In genomic region chr13:78608254-78608704, GRCh38 we compare ENCODE assay signal across 10 cellular contexts. TPM values are rescaled to one million over a fixed set of nuclear protein-coding genes. Genes with fewer than 3 reads are reported as not detected.
DNase-seq lines count a peak whose midpoint lies in the region; ATAC-seq and TF ChIP-seq lines count a peak whose summit lies in the region.
"Had no signal": no experiment of that assay in that cellular context is flagged by ENCODE, and none has a peak within 500 bp of the region (broad histone marks: within the 10 kb centered on the region; RNA-seq: fewer than 3 reads in every experiment).

No MANE protein-coding gene starts in this region.

- H3K36me3 Mint-ChIP-seq in CD4-positive, alpha-beta T cell (ENCODE audit: low read depth): no peaks in the 10 kb centered on the region
- H3K36me3 Mint-ChIP-seq in IgD-negative memory B cell: peaks cover 1% of the 10 kb centered on the region

- peaks cover 72% of the 10 kb centered on the region for H3K27me3 Mint-ChIP-seq in CD4-positive, alpha-beta T cell
- H3K27me3 Mint-ChIP-seq in IgD-negative memory B cell: peaks cover 61% of the 10 kb centered on the region

- TF ChIP-seq CTCF in CD4-positive, alpha-beta T cell (IDR thresholded peaks at IDR 0.05): no peak
- TF ChIP-seq CTCF in epithelial cell of esophagus (IDR thresholded peaks at IDR 0.05; ENCODE audit: insufficient read depth, low read depth, low read length, missing control alignments): no peak
- TF ChIP-seq CTCF in osteoblast (IDR thresholded peaks at IDR 0.05; ENCODE audit: extremely low read depth, low read depth, low read length): no peak

- peak overlapping the region; percentile 76 for H3K4me2 ChIP-seq in osteoblast (ENCODE audit: insufficient read depth, low read length)

- no peak overlapping the region for H3K27ac Mint-ChIP-seq in CD4-positive, alpha-beta T cell
- H3K27ac Mint-ChIP-seq in IgD-negative memory B cell: peak overlapping the region; percentile 26 to 71 (median 64)

- peaks cover 8% of the 10 kb centered on the region for H4K20me1 ChIP-seq in osteoblast (ENCODE audit: insufficient read depth, low read length)

- H3K4me1 Mint-ChIP-seq in CD4-positive, alpha-beta T cell (ENCODE audit: low read depth): peaks cover 33% of the 10 kb centered on the region
- peaks cover 8 to 33% (median 20%) of the 10 kb centered on the region in 3 donors for H3K4me1 Mint-ChIP-seq in IgD-negative memory B cell

- peak overlapping the region; percentile 41 for H3K4me3 ChIP-seq in epithelial cell of esophagus (ENCODE audit: low read length)
- peak overlapping the region; percentile 66 for H3K4me3 ChIP-seq in osteoblast (ENCODE audit: insufficient read depth, low read length)
- H3K4me3 ChIP-seq: SJSA1 had no signal

- ATAC-seq in CD4-positive, alpha-beta T cell (ENCODE audit: poor library complexity): no peak
- no peak for ATAC-seq in HG02759 (IDR thresholded peaks at IDR 0.05; ENCODE audit: unreplicated experiment)

- no peak overlapping the region for H2AFZ ChIP-seq in osteoblast (ENCODE audit: low read length)

- peaks cover 7% of the 10 kb centered on the region for H3K4me1 ChIP-seq in osteoblast (ENCODE audit: insufficient read depth, low read length)

- no peak overlapping the region for H3K27ac ChIP-seq in CD4-positive, alpha-beta T cell (ENCODE audit: low read depth, low read length)
- no peak overlapping the region for H3K27ac ChIP-seq in osteoblast (ENCODE audit: low read depth, low read length)
- H3K27ac ChIP-seq: SJSA1 had no signal

- CTCF ChIA-PET in CD4-positive, alpha-beta T cell (lab: Charles Lee): no interaction called here

- no peaks in the 10 kb centered on the region for H3K36me3 ChIP-seq in osteoblast (ENCODE audit: insufficient read depth, low read length)
- H3K36me3 ChIP-seq: SJSA1 had no signal

- H3K9me3 Mint-ChIP-seq in CD4-positive, alpha-beta T cell: no peaks in the 10 kb centered on the region
- peaks cover 0 to 12% (median 0%) of the 10 kb centered on the region in 3 donors for H3K9me3 Mint-ChIP-seq in IgD-negative memory B cell

- peaks cover 71% of the 10 kb centered on the region for H3K27me3 ChIP-seq in CD4-positive, alpha-beta T cell (ENCODE audit: control insufficient read depth, insufficient read depth, low read length)
- peaks cover 80% of the 10 kb centered on the region for H3K27me3 ChIP-seq in osteoblast (ENCODE audit: insufficient read depth, low read length)

- no peak for DNase-seq in CD4-positive, alpha-beta T cell
- DNase-seq in epithelial cell of esophagus (ENCODE audit: low read depth) (no peak), osteoblast (ENCODE audit: insufficient read length, low spot score, missing footprints) (no peak), NCI-H524 treated with DMSO at 0.1 percent for 48 hours (lab: John Stamatoyannopoulos, UW) (no peak)
- DNase-seq in stimulated activated CD4-positive, alpha-beta T cell treated with anti-CD3 and anti-CD28 coated beads, Interleukin-2, amount 100 ng/mL, for 48 hours: no peak
- DNase-seq in effector CD4-positive, alpha-beta T cell: no peak
- DNase-seq: Kasumi-1 had no signal

- no peaks in the 10 kb centered on the region for H3K79me2 ChIP-seq in osteoblast (ENCODE audit: insufficient read depth, low read length)

- intact Hi-C loops in CD4-positive, alpha-beta T cell (cut with DNase I, micrococcal nuclease): loop anchor here (5.0 kb wide), 1 partner anchor 49 kb away; the partner anchor contains the start of gene OBI1 (in 2 of the 2)

- H3K4me3 Mint-ChIP-seq in CD4-positive, alpha-beta T cell: peak overlapping the region; percentile 59
- H3K4me3 Mint-ChIP-seq in IgD-negative memory B cell: peak overlapping the region in 3 of 4 donors; percentile 9 to 88 (median 82)

- H3K9me3 ChIP-seq in CD4-positive, alpha-beta T cell (ENCODE audit: control insufficient read depth, low read length): no peaks in the 10 kb centered on the region
- H3K9me3 ChIP-seq in osteoblast (ENCODE audit: low read depth, low read length): no peaks in the 10 kb centered on the region
- H3K9me3 ChIP-seq: SJSA1 had no signal

- POLR2A ChIA-PET in CD4-positive, alpha-beta T cell (lab: Charles Lee): interaction anchor here (0.8 kb wide), 1 partner anchor 777 kb away, joined by 3 read pairs; no protein-coding TSS in a partner anchor

RNA-seq across cellular contexts. Expression of gene POU4F1, which starts 4.9 kb away (rescaled TPM):
- total RNA-seq in CD4-positive, alpha-beta T cell: under 1 TPM; 0.11 to 0.14 TPM
- polyA plus RNA-seq in IgD-negative memory B cell: not detected
- total RNA-seq in osteoblast: not detected in 2 replicates
- total RNA-seq: SJSA1 had no signal

RNA-seq across cellular contexts. Expression of gene OBI1, which starts 50.7 kb away (rescaled TPM):
- 1 to 10 TPM; 2.6 TPM for total RNA-seq in CD4-positive, alpha-beta T cell
- polyA plus RNA-seq in IgD-negative memory B cell: 9.8 TPM
- 12.7 TPM in 2 replicates for total RNA-seq in osteoblast
